Comparison of ENCODE assay signal across 22 cellular contexts in the genomic region with DNA sequence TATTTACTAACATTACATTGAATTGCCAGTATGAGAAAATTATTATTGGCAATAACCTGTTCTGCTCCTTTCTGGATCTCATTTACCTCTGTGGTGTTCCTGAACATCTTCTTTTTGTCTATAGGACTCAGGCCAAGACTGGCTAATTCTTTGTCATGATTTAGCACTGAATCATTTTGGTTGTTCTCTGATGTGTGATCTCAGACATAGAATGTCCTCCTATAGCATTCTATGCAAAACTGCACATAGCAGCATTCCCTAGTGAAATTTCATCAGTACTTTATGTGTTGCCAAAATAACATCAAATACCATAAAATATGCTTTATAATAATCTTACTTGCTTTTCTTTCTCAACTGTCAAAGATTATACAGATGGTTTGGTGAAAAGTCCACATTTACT.
DNase-seq lines count a peak whose midpoint lies in the region; ATAC-seq, FAIRE-seq and TF ChIP-seq lines count a peak whose summit lies in the region.
"Had no signal": no experiment of that assay in that cellular context is flagged by ENCODE, and none has a peak within 500 bp of the region (broad histone marks: within the 10 kb centered on the region; RNA-seq: fewer than 3 reads in every experiment).

No MANE protein-coding gene starts in this region.

- H4K20me1 ChIP-seq in PC-3 (ENCODE audit: low read length) (no peaks in the 10 kb centered on the region), osteoblast (ENCODE audit: insufficient read depth, low read length) (no peaks in the 10 kb centered on the region)

- no peaks in the 10 kb centered on the region for H3K4me1 ChIP-seq in PC-3 (ENCODE audit: insufficient read depth, low read length)
- H3K4me1 ChIP-seq in osteoblast (ENCODE audit: insufficient read depth, low read length): peaks cover 5% of the 10 kb centered on the region
- H3K4me1 ChIP-seq in endodermal cell (ENCODE audit: control insufficient read depth, insufficient read depth, low read length): no peaks in the 10 kb centered on the region
- H3K4me1 ChIP-seq in left ventricle myocardium inferior: no peaks in the 10 kb centered on the region

- intact Hi-C loops in PC-3 (cut with micrococcal nuclease): no loop called here
- intact Hi-C loops in left ventricle myocardium inferior (cut with micrococcal nuclease): no loop called here

- H3K4me2 ChIP-seq in PC-3 (ENCODE audit: low read length): no peak overlapping the region
- no peak overlapping the region for H3K4me2 ChIP-seq in osteoblast (ENCODE audit: insufficient read depth, low read length)

- no peak overlapping the region for H3K27ac Mint-ChIP-seq in endodermal cell
- H3K27ac Mint-ChIP-seq: B cell, CD14-positive monocyte had no signal

- no peaks in the 10 kb centered on the region for H3K4me1 Mint-ChIP-seq in endodermal cell
- H3K4me1 Mint-ChIP-seq: B cell, CD14-positive monocyte had no signal

- DNase-seq in PC-3 (peak; percentile 13), bronchial epithelial cell (ENCODE audit: low read depth) (peak; percentile 45), fibroblast of pulmonary artery (ENCODE audit: low read depth) (peak; percentile 18), osteoblast (ENCODE audit: insufficient read length, low spot score, missing footprints) (peak; percentile 29), MV-4-11 (lab: John Stamatoyannopoulos, UW) (no peak), endodermal cell (no peak), left ventricle myocardium inferior (no peak)
- DNase-seq: GDM1, H7, Kasumi-1, MG63, NCI-H1048, NCI-H1436, NCI-H187 treated with DMSO at 0.1 percent for 48 hours, NCI-H2107, NCI-H510A, NCI-H748 treated with DMSO at 0.1 percent for 48 hours, SIG-M5 had no signal

- H3K4me3 Mint-ChIP-seq in endodermal cell: no peak overlapping the region
- H3K4me3 Mint-ChIP-seq: B cell, CD14-positive monocyte had no signal

- H3K79me2 ChIP-seq in PC-3 (ENCODE audit: low read length) (no peaks in the 10 kb centered on the region), osteoblast (ENCODE audit: insufficient read depth, low read length) (no peaks in the 10 kb centered on the region)

- H2AFZ ChIP-seq in PC-3 (ENCODE audit: low read length) (no peak overlapping the region), osteoblast (ENCODE audit: low read length) (no peak overlapping the region)

- H3K27me3 ChIP-seq in PC-3 (ENCODE audit: low read length) (no peaks in the 10 kb centered on the region), bronchial epithelial cell (ENCODE audit: control insufficient read depth, insufficient read depth, low read length) (no peaks in the 10 kb centered on the region), osteoblast (ENCODE audit: insufficient read depth, low read length) (no peaks in the 10 kb centered on the region), endodermal cell (ENCODE audit: control insufficient read depth, insufficient read depth, low read length, poor library complexity, severe bottlenecking) (no peaks in the 10 kb centered on the region), left ventricle myocardium inferior (ENCODE audit: low read depth) (no peaks in the 10 kb centered on the region)
- H3K27me3 ChIP-seq: MG63 had no signal

- no peak for FAIRE-seq in bronchial epithelial cell (lab: Jason Lieb, UNC)
- FAIRE-seq: A204.1 had no signal

- H3K36me3 ChIP-seq in PC-3 (ENCODE audit: low read depth, low read length) (no peaks in the 10 kb centered on the region), bronchial epithelial cell (ENCODE audit: control insufficient read depth, insufficient read depth, low read length) (no peaks in the 10 kb centered on the region), osteoblast (ENCODE audit: insufficient read depth, low read length) (no peaks in the 10 kb centered on the region), endodermal cell (ENCODE audit: control insufficient read depth, insufficient read depth, low read length) (no peaks in the 10 kb centered on the region), left ventricle myocardium inferior (no peaks in the 10 kb centered on the region)
- H3K36me3 ChIP-seq: MG63 had no signal

- no TSS peak for BruUV-seq in PC-3 (replicated peaks; lab: Mats Ljungman, UMichigan)

- peaks cover 3% of the 10 kb centered on the region for H3K27me3 Mint-ChIP-seq in endodermal cell (ENCODE audit: insufficient read depth)
- H3K27me3 Mint-ChIP-seq: B cell had no signal

- no peak overlapping the region for H3K9ac ChIP-seq in PC-3 (ENCODE audit: low read length)
- no peak overlapping the region for H3K9ac ChIP-seq in endodermal cell (ENCODE audit: extremely low read depth, low read length, poor library complexity, severe bottlenecking)

- H3K9me3 ChIP-seq in PC-3 (ENCODE audit: low read length) (no peaks in the 10 kb centered on the region), osteoblast (ENCODE audit: low read depth, low read length) (no peaks in the 10 kb centered on the region), endodermal cell (ENCODE audit: control insufficient read depth, low read length) (peaks cover 8% of the 10 kb centered on the region), left ventricle myocardium inferior (replicated peaks) (peaks cover 27% of the 10 kb centered on the region)

- no peaks in the 10 kb centered on the region for H3K36me3 Mint-ChIP-seq in endodermal cell (ENCODE audit: low read depth)
- H3K36me3 Mint-ChIP-seq: CD14-positive monocyte had no signal

- POLR2A ChIA-PET in PC-3 (lab: Charles Lee; ENCODE audit: unreplicated experiment): no interaction called here

- CTCF ChIA-PET in PC-3 (lab: Charles Lee): no interaction called here

- peaks cover 26% of the 10 kb centered on the region for H3K9me3 Mint-ChIP-seq in endodermal cell

- no peak for TF ChIP-seq CTCF in PC-3 (conservative IDR thresholded peaks at IDR 0.05; ENCODE audit: low read depth, low read length)
- TF ChIP-seq CTCF in bronchial epithelial cell (IDR thresholded peaks at IDR 0.05; ENCODE audit: insufficient read depth, low read length, severe bottlenecking): no peak
- no peak for TF ChIP-seq CTCF in fibroblast of pulmonary artery (IDR thresholded peaks at IDR 0.05; ENCODE audit: low read length, missing control alignments)
- TF ChIP-seq CTCF in osteoblast (IDR thresholded peaks at IDR 0.05; ENCODE audit: extremely low read depth, low read depth, low read length): no peak
- no peak for TF ChIP-seq CTCF in endodermal cell (conservative IDR thresholded peaks at IDR 0.05)
- TF ChIP-seq CTCF in left ventricle myocardium inferior (IDR thresholded peaks at IDR 0.05; ENCODE audit: borderline replicate concordance): no peak

- ATAC-seq in PC-3 (no peak), HG02885 (IDR thresholded peaks at IDR 0.05; ENCODE audit: poor library complexity, unreplicated experiment) (no peak)

- H3F3A ChIP-seq in PC-3 (ENCODE audit: low read length, unreplicated experiment): no peaks in the 10 kb centered on the region

- no peak overlapping the region for H3K27ac ChIP-seq in PC-3 (ENCODE audit: low read length)
- H3K27ac ChIP-seq in osteoblast (ENCODE audit: low read depth, low read length): no peak overlapping the region
- no peak overlapping the region for H3K27ac ChIP-seq in endodermal cell (ENCODE audit: low read depth, low read length)
- H3K27ac ChIP-seq in left ventricle myocardium inferior (replicated peaks): no peak overlapping the region

- H3K4me3 ChIP-seq in PC-3 (ENCODE audit: low read length): no peak overlapping the region
- H3K4me3 ChIP-seq in bronchial epithelial cell (ENCODE audit: low read depth, low read length): no peak overlapping the region
- H3K4me3 ChIP-seq in fibroblast of pulmonary artery (replicated peaks; ENCODE audit: low read depth, low read length): no peak overlapping the region
- no peak overlapping the region for H3K4me3 ChIP-seq in osteoblast (ENCODE audit: insufficient read depth, low read length)
- H3K4me3 ChIP-seq in endodermal cell (ENCODE audit: low read length): no peak overlapping the region
- no peak overlapping the region for H3K4me3 ChIP-seq in left ventricle myocardium inferior
- H3K4me3 ChIP-seq: MG63 had no signal

- no peaks in the 10 kb centered on the region for H3K9me2 ChIP-seq in PC-3 (replicated peaks; ENCODE audit: low read length)

Comparison
In these comparisons a context has a peak if more than half of its experiments do, and no peak if none do; other contexts are left out.
1. DNase-seq: peak in PC-3 (single experiment), bronchial epithelial cell (single experiment), fibroblast of pulmonary artery (single experiment) and osteoblast (single experiment); none in MV-4-11 (single experiment), endodermal cell (single experiment) and left ventricle myocardium inferior (single experiment).